32 cellular contexts compared by ENCODE assay signal in genomic region chr14:88198441-88198840, GRCh38.
DNase-seq lines count a peak whose midpoint lies in the region; ATAC-seq lines count a peak whose summit lies in the region.
"Had no signal": no experiment of that assay in that cellular context is flagged by ENCODE, and none has a peak within 500 bp of the region (broad histone marks: within the 10 kb centered on the region; RNA-seq: fewer than 3 reads in every experiment).

No MANE protein-coding gene starts in this region.

- DNase-seq in NCI-H1092 treated with DMSO at 0.1 percent for 48 hours (lab: John Stamatoyannopoulos, UW) (peak; percentile 72), NCI-H187 treated with DMSO at 0.1 percent for 48 hours (lab: John Stamatoyannopoulos, UW) (peak; percentile 86), NCI-H69 (lab: John Stamatoyannopoulos, UW) (peak; percentile 86), NCI-H1048 (lab: John Stamatoyannopoulos, UW) (no peak)
- no peak for DNase-seq in stimulated activated CD4-positive, alpha-beta T cell treated with anti-CD3 and anti-CD28 coated beads, Interleukin-15, amount 100 ng/mL, for 24 hours
- DNase-seq: activated CD4-positive, alpha-beta T cell treated with anti-CD3 and anti-CD28 coated beads, Interleukin-2, amount 10 ng/mL, durations not matched to agents 24 days and 14 days; activated CD8-positive, alpha-beta memory T cell treated with anti-CD3 and anti-CD28 coated beads for 24 hours; activated T-cell treated with anti-CD3 and anti-CD28 coated beads for 4 hours; amniotic stem cell; CD4-positive, CD25-positive, alpha-beta regulatory T cell; cerebellar nuclear complex; dermis blood vessel endothelial cell; EL; H9; hypothalamus; left cardiac atrium; MG63; naive thymus-derived CD4-positive, alpha-beta T cell; NCI-H774; nucleus accumbens; RPMI8226; stimulated activated CD4-positive, alpha-beta T cell treated with anti-CD3 and anti-CD28 coated beads, Interleukin-4, amount 100 ng/mL, for 24 hours; tibial artery had no signal

- H3K27ac ChIP-seq in BLaER1, result no peak overlapping the region
- H3K27ac ChIP-seq: A549, HL-60, KMS-11, prostate gland, SJSA1, tibial artery had no signal

- H3K4me1 ChIP-seq in BLaER1, result peaks cover 4% of the 10 kb centered on the region
- H3K4me1 ChIP-seq: A549, prostate gland, SJSA1, tibial artery had no signal

- no peaks in the 10 kb centered on the region for H3K9me3 ChIP-seq in BLaER1
- H3K9me3 ChIP-seq: A549, MG63, prostate gland, SJSA1, tibial artery had no signal

- no peak overlapping the region for H3K4me3 ChIP-seq in BLaER1
- H3K4me3 ChIP-seq: A549, lung, MG63, prostate gland, SJSA1, tibial artery had no signal

- no peak overlapping the region for H3K9ac ChIP-seq in BLaER1
- H3K9ac ChIP-seq: KMS-11 had no signal

- no peaks in the 10 kb centered on the region for H3K27me3 ChIP-seq in BLaER1
- H3K27me3 ChIP-seq: MG63 had no signal

- no peak for ATAC-seq in GM21528 (IDR thresholded peaks at IDR 0.05; ENCODE audit: low FRiP score, unreplicated experiment)
- ATAC-seq in HG02870 (IDR thresholded peaks at IDR 0.05; ENCODE audit: unreplicated experiment), result no peak
- ATAC-seq: A549; left cardiac atrium; naive thymus-derived CD4-positive, alpha-beta T cell had no signal

- H3K36me3 ChIP-seq in BLaER1, result no peaks in the 10 kb centered on the region
- H3K36me3 ChIP-seq: MG63, prostate gland, SJSA1, tibial artery had no signal

- no peaks in the 10 kb centered on the region for H4K20me1 ChIP-seq in BLaER1

- peak overlapping the region; percentile 27; the same call in 1 of the 2 replicates for H3K4me2 ChIP-seq in BLaER1
- H3K4me2 ChIP-seq: A549, KMS-11 had no signal

Comparison
In these comparisons a context has a peak if more than half of its experiments do, and no peak if none do; other contexts are left out.
1. DNase-seq: peak in NCI-H1092 treated with DMSO at 0.1 percent for 48 hours (single experiment), NCI-H187 treated with DMSO at 0.1 percent for 48 hours (single experiment) and NCI-H69 (single experiment); none in stimulated activated CD4-positive, alpha-beta T cell treated with anti-CD3 and anti-CD28 coated beads, Interleukin-15, amount 100 ng/mL, for 24 hours (single experiment) and NCI-H1048 (single experiment).